Comparison of ENCODE assay signal across 2 cellular contexts in the genomic region with DNA sequence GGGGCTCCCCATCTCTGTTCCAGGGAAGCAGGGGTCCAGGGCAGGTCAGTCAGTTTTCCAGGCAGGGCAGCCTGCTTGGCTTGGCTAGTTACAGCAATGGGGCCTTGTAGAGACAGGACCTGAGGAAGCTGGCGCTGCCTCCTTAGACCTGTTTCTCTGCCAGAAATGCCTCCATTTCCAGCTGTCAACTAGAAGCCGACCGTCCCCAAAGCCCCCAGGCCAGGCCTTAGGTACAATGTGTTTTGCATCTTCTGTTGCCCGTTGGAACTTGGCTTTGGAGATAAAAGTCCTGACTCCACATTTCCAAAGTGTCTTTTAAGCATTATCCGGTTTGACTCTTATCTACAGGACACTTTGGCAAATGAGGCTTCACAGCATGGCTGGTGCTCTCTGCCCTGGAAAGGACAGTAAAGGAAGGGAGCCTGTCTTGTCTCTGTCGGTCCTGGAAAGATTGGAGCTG.
TF ChIP-seq lines count a peak whose summit lies in the region.

No MANE protein-coding gene starts in this region.

TF ChIP-seq in H1, 55 proteins besides CTCF, POLR2A, EP300 and RAD21:
- TF ChIP-seq TEAD4 (IDR thresholded peaks at IDR 0.05; ENCODE audit: low read depth, low read length), result no peak
- no peak for TF ChIP-seq SAP30 (IDR thresholded peaks at IDR 0.05; ENCODE audit: insufficient read depth, insufficient replicate concordance, low read length)
- no peak for TF ChIP-seq BRCA1 (IDR thresholded peaks at IDR 0.05; ENCODE audit: low read depth, low read length)
- TF ChIP-seq EZH2 (IDR thresholded peaks at IDR 0.05; ENCODE audit: low read depth, low read length, severe bottlenecking), result no peak

TF ChIP-seq in HepG2, 621 proteins besides CTCF, POLR2A, EP300 and RAD21:
- TF ChIP-seq SPEN (CRISPR knock-in tag; IDR thresholded peaks at IDR 0.05; ENCODE audit: low read depth) (no peak), ZNF709 (CRISPR knock-in tag; IDR thresholded peaks at IDR 0.05) (no peak), MATR3 (CRISPR knock-in tag; IDR thresholded peaks at IDR 0.05) (no peak)
- TF ChIP-seq, protein P1, sequence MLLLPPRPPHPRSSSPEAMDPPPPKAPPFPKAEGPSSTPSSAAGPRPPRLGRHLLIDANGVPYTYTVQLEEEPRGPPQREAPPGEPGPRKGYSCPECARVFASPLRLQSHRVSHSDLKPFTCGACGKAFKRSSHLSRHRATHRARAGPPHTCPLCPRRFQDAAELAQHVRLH (CRISPR knock-in tag; IDR thresholded peaks at IDR 0.05; ENCODE audit: borderline replicate concordance, low read depth), result no peak
